ENCODE assay signal across 2 cellular contexts in the genomic region with DNA sequence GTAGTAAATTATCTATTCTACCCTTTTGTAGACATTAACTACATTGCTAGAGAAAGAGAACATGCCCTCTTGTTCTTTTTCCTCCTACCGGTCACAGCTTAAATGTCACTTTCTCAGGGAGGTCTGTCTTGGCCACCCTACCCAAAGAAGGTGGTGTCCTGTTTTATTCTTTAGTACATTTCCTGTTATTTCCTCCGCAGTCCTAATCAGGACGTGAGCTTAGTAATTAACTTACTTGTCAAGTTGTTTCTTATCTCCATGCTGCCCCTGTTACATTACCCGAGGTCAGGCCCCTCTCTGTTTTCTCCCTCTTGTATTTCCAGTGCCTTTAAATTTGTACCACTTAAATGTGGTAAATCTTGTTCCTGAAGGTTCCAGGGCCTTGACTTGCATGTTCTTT.
TF ChIP-seq lines count a peak whose summit lies in the region.

No MANE protein-coding gene starts in this region.

TF ChIP-seq in liver, 16 proteins besides CTCF, POLR2A, EP300 and RAD21 (continued from another document):
- TF ChIP-seq, protein P1, sequence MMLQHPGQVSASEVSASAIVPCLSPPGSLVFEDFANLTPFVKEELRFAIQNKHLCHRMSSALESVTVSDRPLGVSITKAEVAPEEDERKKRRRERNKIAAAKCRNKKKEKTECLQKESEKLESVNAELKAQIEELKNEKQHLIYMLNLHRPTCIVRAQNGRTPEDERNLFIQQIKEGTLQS (IDR thresholded peaks at IDR 0.05) = no peak
- TF ChIP-seq FOXA1 (IDR thresholded peaks at IDR 0.05) (no peak), HNF4G (IDR thresholded peaks at IDR 0.05) (no peak)

TF ChIP-seq in HepG2, 621 proteins besides CTCF, POLR2A, EP300 and RAD21 (continued from another document):
- TF ChIP-seq BHLHE40 (IDR thresholded peaks at IDR 0.05; ENCODE audit: low read length) = no peak
